ENCODE assay signal across 22 cellular contexts in the genomic region with DNA sequence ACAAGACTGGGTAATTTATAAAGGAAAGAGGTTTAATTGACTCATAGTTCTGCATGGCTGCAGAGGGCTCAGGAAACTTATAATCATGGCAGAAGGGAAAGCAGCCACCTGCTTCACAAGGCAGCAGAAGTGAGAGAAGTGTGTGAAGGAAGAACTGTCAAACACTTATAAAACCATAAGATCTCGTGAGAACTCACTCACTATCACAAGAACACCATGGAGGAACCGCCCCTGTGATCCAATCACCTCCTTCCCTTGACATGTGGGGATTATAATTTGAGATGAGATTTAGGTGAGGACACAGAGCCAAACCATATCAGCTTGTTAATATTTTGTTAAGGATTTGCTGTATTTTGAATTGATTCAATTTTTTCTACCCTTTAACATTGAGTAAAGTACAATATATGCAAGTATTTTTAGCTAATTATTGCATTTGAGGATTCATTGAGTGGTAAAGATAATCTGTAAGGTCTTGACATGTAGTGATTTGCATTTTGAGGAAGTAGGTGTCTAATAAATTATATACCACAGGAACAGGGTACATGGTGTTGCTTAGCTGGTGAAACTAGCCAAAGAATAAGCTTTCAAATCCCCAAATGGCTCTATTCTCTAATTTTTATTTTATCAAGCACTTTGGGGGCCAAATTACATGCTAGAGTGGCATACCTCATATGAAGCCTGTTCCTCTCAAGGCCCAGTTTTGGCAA.
"Had no signal": no experiment of that assay in that cellular context is flagged by ENCODE, and none has a peak within 500 bp of the region (broad histone marks: within the 10 kb centered on the region; RNA-seq: fewer than 3 reads in every experiment).

No MANE protein-coding gene starts in this region.

- ATAC-seq: activated T-cell treated with anti-CD3 and anti-CD28 coated beads, Interleukin-2, amount 50 U/mL, for 72 hours; left lung had no signal

- DNase-seq: activated CD4-positive, alpha-beta T cell treated with anti-CD3 and anti-CD28 coated beads, Interleukin-2, amount 50 U/mL, for 4 hours; activated effector memory CD4-positive, alpha-beta T cell treated with anti-CD3 and anti-CD28 coated beads, Interleukin-2, amount 50 U/mL, for 16 hours; activated naive CD4-positive, alpha-beta T cell treated with anti-CD3 and anti-CD28 coated beads, Interleukin-2, amount 50 U/mL, for 16 hours; activated T-cell treated with anti-CD3 and anti-CD28 coated beads, Interleukin-2, amount 50 U/mL, for 72 hours; aorta; brain microvascular endothelial cell; central memory CD4-positive, alpha-beta T cell; dorsolateral prefrontal cortex; glutamatergic neuron; hypothalamus; left lung; mammary epithelial cell; midbrain; nephron progenitor cell; occipital lobe; posterior cingulate gyrus; stimulated activated CD4-positive, alpha-beta T cell treated with anti-CD3 and anti-CD28 coated beads, Interleukin-12 subunit alpha, Interleukin-12 subunit beta, amount 100 ng/mL, for 4 hours; stimulated activated CD4-positive, alpha-beta T cell treated with anti-CD3 and anti-CD28 coated beads, Interleukin-1b, Interleukin-23, amount 100 ng/mL, for 48 hours; stimulated activated CD8-positive, alpha-beta memory T cell treated with anti-CD3 and anti-CD28 coated beads, Interleukin-4, amount 100 ng/mL, for 48 hours; stimulated activated naive CD4-positive, alpha-beta T cell treated with Interleukin-2 at 50 U/mL for 16 hours; thyroid gland; WERI-Rb-1 had no signal
